Comparison of ENCODE assay signal across 8 cellular contexts in the genomic region with DNA sequence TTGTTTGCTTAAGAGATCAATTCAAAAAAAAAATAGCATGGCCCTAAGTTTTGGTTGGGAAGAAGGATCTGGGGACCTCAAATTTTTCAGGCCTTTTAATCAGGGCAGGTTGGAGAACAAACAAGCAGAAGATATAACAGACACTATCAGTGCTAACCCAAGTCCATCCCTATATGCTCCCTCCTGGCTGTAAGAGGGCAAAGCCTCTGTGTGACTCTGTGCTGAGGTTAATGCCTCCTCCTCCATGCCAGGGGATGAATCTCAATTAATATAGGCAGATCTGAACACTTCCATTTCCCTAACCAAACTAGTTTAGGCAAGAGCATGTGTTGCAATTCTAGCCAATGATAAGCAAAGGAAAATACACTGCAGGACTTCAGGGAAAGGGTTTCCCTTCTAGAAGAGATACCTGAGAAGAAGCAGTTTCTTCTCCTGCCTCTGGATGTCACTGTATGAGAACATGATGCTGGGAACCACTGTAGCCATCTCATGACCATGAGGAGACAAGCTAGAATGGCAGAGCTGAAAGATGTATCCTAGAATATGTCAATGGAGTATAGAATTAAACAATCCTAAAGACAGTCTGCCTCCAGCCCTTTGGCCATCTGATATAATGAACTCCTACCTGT.
DNase-seq lines count a peak whose midpoint lies in the region; ATAC-seq and TF ChIP-seq lines count a peak whose summit lies in the region.

No MANE protein-coding gene starts in this region.

- intact Hi-C loops in activated T-helper 1 cell treated with anti-CD3 and anti-CD28 coated beads, Interleukin-12 subunit alpha, Interleukin-12 subunit beta, Interleukin-2, Interleukin-4 antibody, amounts not matched to agents 30 ng/mL and 10 ng/mL and 1 ng/mL, durations not matched to agents 14 hours and 24 hours and 36 hours (cut with micrococcal nuclease), result no loop called here

- peak; percentile 51 for TF ChIP-seq CTCF in VCaP (conservative IDR thresholded peaks at IDR 0.05)

- no peaks in the 10 kb centered on the region for H3K4me1 Mint-ChIP-seq in activated T-helper 1 cell treated with anti-CD3 and anti-CD28 coated beads, Interleukin-12 subunit alpha, Interleukin-12 subunit beta, Interleukin-2, Interleukin-4 antibody, amounts not matched to agents 30 ng/mL and 10 ng/mL and 1 ng/mL, durations not matched to agents 14 hours and 24 hours and 36 hours (ENCODE audit: low read depth)

- DNase-seq in NCI-H82 (lab: John Stamatoyannopoulos, UW), result peak; percentile 58
- no peak for DNase-seq in NCI-H82 treated with DMSO at 0.1 percent for 48 hours (lab: John Stamatoyannopoulos, UW; ENCODE audit: unreplicated experiment)
- DNase-seq in left lobe of liver (ENCODE audit: low spot score), result no peak
- DNase-seq in C1 segment of cervical spinal cord (lab: John Stamatoyannopoulos, UW), result no peak
- DNase-seq in stimulated activated CD4-positive, alpha-beta T cell treated with anti-CD3 and anti-CD28 coated beads, Interleukin-12 subunit alpha, Interleukin-12 subunit beta, amount 100 ng/mL, for 4 hours, result no peak
- no peak for DNase-seq in activated T-helper 1 cell treated with anti-CD3 and anti-CD28 coated beads, Interleukin-12 subunit alpha, Interleukin-12 subunit beta, Interleukin-2, Interleukin-4 antibody, amounts not matched to agents 30 ng/mL and 10 ng/mL and 1 ng/mL, durations not matched to agents 14 hours and 24 hours and 36 hours (ENCODE audit: low spot score)

- H3K4me3 Mint-ChIP-seq in activated T-helper 1 cell treated with anti-CD3 and anti-CD28 coated beads, Interleukin-12 subunit alpha, Interleukin-12 subunit beta, Interleukin-2, Interleukin-4 antibody, amounts not matched to agents 30 ng/mL and 10 ng/mL and 1 ng/mL, durations not matched to agents 14 hours and 24 hours and 36 hours, result no peak overlapping the region

- no peaks in the 10 kb centered on the region for H3K9me3 Mint-ChIP-seq in activated T-helper 1 cell treated with anti-CD3 and anti-CD28 coated beads, Interleukin-12 subunit alpha, Interleukin-12 subunit beta, Interleukin-2, Interleukin-4 antibody, amounts not matched to agents 30 ng/mL and 10 ng/mL and 1 ng/mL, durations not matched to agents 14 hours and 24 hours and 36 hours

- H3K27ac Mint-ChIP-seq in activated T-helper 1 cell treated with anti-CD3 and anti-CD28 coated beads, Interleukin-12 subunit alpha, Interleukin-12 subunit beta, Interleukin-2, Interleukin-4 antibody, amounts not matched to agents 30 ng/mL and 10 ng/mL and 1 ng/mL, durations not matched to agents 14 hours and 24 hours and 36 hours, result no peak overlapping the region

- no peaks in the 10 kb centered on the region for H3K36me3 Mint-ChIP-seq in activated T-helper 1 cell treated with anti-CD3 and anti-CD28 coated beads, Interleukin-12 subunit alpha, Interleukin-12 subunit beta, Interleukin-2, Interleukin-4 antibody, amounts not matched to agents 30 ng/mL and 10 ng/mL and 1 ng/mL, durations not matched to agents 14 hours and 24 hours and 36 hours (ENCODE audit: low read depth)

- peaks cover 2% of the 10 kb centered on the region for H3K27me3 Mint-ChIP-seq in activated T-helper 1 cell treated with anti-CD3 and anti-CD28 coated beads, Interleukin-12 subunit alpha, Interleukin-12 subunit beta, Interleukin-2, Interleukin-4 antibody, amounts not matched to agents 30 ng/mL and 10 ng/mL and 1 ng/mL, durations not matched to agents 14 hours and 24 hours and 36 hours (ENCODE audit: insufficient read depth)

- ATAC-seq in HG02973 (IDR thresholded peaks at IDR 0.05; ENCODE audit: unreplicated experiment) (peak; percentile 69), left lobe of liver (peak; percentile 98)

- no peak overlapping the region for H3K27ac ChIP-seq in VCaP
